Comparison of ENCODE assay signal across 7 cellular contexts in genomic region chr4:88008624-88009235, GRCh38. TPM values are rescaled to one million over a fixed set of nuclear protein-coding genes. Genes with fewer than 3 reads are reported as not detected.
DNase-seq lines count a peak whose midpoint lies in the region; ATAC-seq and TF ChIP-seq lines count a peak whose summit lies in the region.

No MANE protein-coding gene starts in this region.

- no peaks in the 10 kb centered on the region for H3K9me2 ChIP-seq in GM23338 (ENCODE audit: insufficient read depth)

- H3K27me3 ChIP-seq in GM23338 (ENCODE audit: insufficient read depth), result peaks cover 21% of the 10 kb centered on the region
- H3K27me3 ChIP-seq in SJCRH30, result no peaks in the 10 kb centered on the region
- no peaks in the 10 kb centered on the region for H3K27me3 ChIP-seq in neuron (ENCODE audit: insufficient read depth, low read length)

- no peaks in the 10 kb centered on the region for H3K9me3 ChIP-seq in SJCRH30 (replicated peaks)
- H3K9me3 ChIP-seq in neuron (ENCODE audit: low read length), result no peaks in the 10 kb centered on the region

- peak overlapping the region; percentile 83 for H3K4me2 ChIP-seq in GM23338

- peaks cover 53% of the 10 kb centered on the region for H3K4me1 Mint-ChIP-seq in GM23338
- peaks cover 36% of the 10 kb centered on the region for H3K4me1 Mint-ChIP-seq in endothelial cell (ENCODE audit: unreplicated experiment)

- peak overlapping the region; percentile 90 for H3K4me3 Mint-ChIP-seq in GM23338
- H3K4me3 Mint-ChIP-seq in endothelial cell (ENCODE audit: unreplicated experiment), result peak overlapping the region; percentile 98

- DNase-seq in GM23338 (ENCODE audit: low spot score) (no peak), SJCRH30 (peak; percentile 41 to 58), endothelial cell (ENCODE audit: low spot score) (no peak), NCI-H1930 (lab: John Stamatoyannopoulos, UW) (no peak)

- H3K4me1 ChIP-seq in GM23338 (ENCODE audit: insufficient read depth) (peaks cover 53% of the 10 kb centered on the region), SJCRH30 (peaks cover 16% of the 10 kb centered on the region), neuron (ENCODE audit: insufficient read depth, low read length) (peaks cover 17% of the 10 kb centered on the region)

- H3K27ac Mint-ChIP-seq in GM23338 (no peak overlapping the region), endothelial cell (ENCODE audit: unreplicated experiment) (peak overlapping the region; percentile 81)

- H3K9me3 Mint-ChIP-seq in GM23338 (no peaks in the 10 kb centered on the region), endothelial cell (ENCODE audit: unreplicated experiment) (no peaks in the 10 kb centered on the region)

- TF ChIP-seq CTCF in GM23338 (conservative IDR thresholded peaks at IDR 0.05; ENCODE audit: low read depth in 2 of 2) (no peak), endothelial cell (IDR thresholded peaks at IDR 0.05; ENCODE audit: unreplicated experiment) (no peak)

- ATAC-seq in GM23338, result no peak
- no peak for ATAC-seq in HG02798 (IDR thresholded peaks at IDR 0.05; ENCODE audit: poor library complexity, unreplicated experiment)
- ATAC-seq in GM21515 (IDR thresholded peaks at IDR 0.05; ENCODE audit: unreplicated experiment), result no peak

- no peaks in the 10 kb centered on the region for H3F3A ChIP-seq in GM23338 (replicated peaks; ENCODE audit: low read depth)

- peak overlapping the region; percentile 68 for H3K4me3 ChIP-seq in GM23338
- H3K4me3 ChIP-seq in SJCRH30, result peak overlapping the region; percentile 97
- H3K4me3 ChIP-seq in neuron (ENCODE audit: low read length), result peak overlapping the region; percentile 60

- H3K27me3 Mint-ChIP-seq in GM23338 (ENCODE audit: insufficient read depth, low read depth, poor library complexity), result peaks cover 17% of the 10 kb centered on the region
- H3K27me3 Mint-ChIP-seq in endothelial cell (ENCODE audit: unreplicated experiment), result peaks cover 9% of the 10 kb centered on the region

- H2AFZ ChIP-seq in GM23338, result no peak overlapping the region
- H2AFZ ChIP-seq in neuron (ENCODE audit: low read depth, low read length), result no peak overlapping the region

- no peak overlapping the region for H3K27ac ChIP-seq in GM23338 (ENCODE audit: low read depth)
- peak overlapping the region; percentile 57 for H3K27ac ChIP-seq in SJCRH30

- peaks cover 58% of the 10 kb centered on the region for H3K79me2 ChIP-seq in GM23338 (replicated peaks; ENCODE audit: insufficient read depth)

- no peaks in the 10 kb centered on the region for H3K36me3 ChIP-seq in GM23338 (ENCODE audit: insufficient read depth)
- 0 out of 2 replicates have a peak, but pooled peaks cover 2% of the 10 kb centered on the region for H3K36me3 ChIP-seq in SJCRH30
- H3K36me3 ChIP-seq in neuron (ENCODE audit: insufficient read depth, low read length), result no peaks in the 10 kb centered on the region

- H3K36me3 Mint-ChIP-seq in GM23338 (ENCODE audit: low read depth) (peaks cover 1% of the 10 kb centered on the region; the same call in 2 of the 3 replicates), endothelial cell (ENCODE audit: low read depth, unreplicated experiment) (peaks cover 13% of the 10 kb centered on the region)

- peaks cover 36% of the 10 kb centered on the region for H4K20me1 ChIP-seq in GM23338 (replicated peaks; ENCODE audit: insufficient read depth)

TF ChIP-seq in GM23338, 12 proteins besides CTCF, POLR2A, EP300 and RAD21 (continues in another document):
- TF ChIP-seq POLR2AphosphoS5 (IDR thresholded peaks at IDR 0.05; ENCODE audit: low read depth) (no peak), REST (IDR thresholded peaks at IDR 0.05; ENCODE audit: unreplicated experiment) (no peak), EZH2phosphoT487 (IDR thresholded peaks at IDR 0.05; ENCODE audit: unreplicated experiment) (no peak), JUNB (IDR thresholded peaks at IDR 0.05; ENCODE audit: unreplicated experiment) (no peak), CREB1 (CRISPR knock-in tag; IDR thresholded peaks at IDR 0.05; ENCODE audit: low read depth) (no peak), ETS1 (IDR thresholded peaks at IDR 0.05) (no peak)

RNA-seq across cellular contexts. Expression of gene PKD2, which starts 1.3 kb away (rescaled TPM):
- 34.8 and 45.3 TPM in 2 replicates for total RNA-seq in GM23338 (2014; rRNA removed; shearing (Covaris generic))
- 12.8 and 17.9 TPM in 2 replicates for polyA plus RNA-seq in GM23338 (2016; fragmentation: Nextera tagmentation; extraction: Ambion mirVana)
- total RNA-seq in SJCRH30 (2014; rRNA removed; shearing (Covaris generic)), result 32.1 and 34.2 TPM in 2 replicates
- total RNA-seq in endothelial cell (ENCODE audit: unreplicated experiment), result 31.1 TPM

RNA-seq across cellular contexts. Expression of gene SPP1, which starts 33.2 kb away (rescaled TPM):
- 41.3 and 43.1 TPM in 2 replicates for total RNA-seq in GM23338 (2014; rRNA removed; shearing (Covaris generic))
- 49.0 and 51.3 TPM in 2 replicates for polyA plus RNA-seq in GM23338 (2016; fragmentation: Nextera tagmentation; extraction: Ambion mirVana)
- 0.38 and 0.87 TPM in 2 replicates for total RNA-seq in SJCRH30 (2014; rRNA removed; shearing (Covaris generic))
- total RNA-seq in endothelial cell (ENCODE audit: unreplicated experiment), result 4.7 TPM

Comparison
In these comparisons a context has a peak if more than half of its experiments do, and no peak if none do; other contexts are left out.
1. DNase-seq: peak in SJCRH30 (2 of 2); none in GM23338 (single experiment), endothelial cell (single experiment) and NCI-H1930 (0 of 2).
2. Peak in every context shown above with its lines, with median percentiles within 50 percentile points of each other: H3K4me3 ChIP-seq.